In genomic region chr2:190637331-190637734, GRCh38 we compare ENCODE assay signal across 10 cellular contexts. TPM values are rescaled to one million over a fixed set of nuclear protein-coding genes. Genes with fewer than 3 reads are reported as not detected.
DNase-seq lines count a peak whose midpoint lies in the region; ATAC-seq and TF ChIP-seq lines count a peak whose summit lies in the region.
"Had no signal": no experiment of that assay in that cellular context is flagged by ENCODE, and none has a peak within 500 bp of the region (broad histone marks: within the 10 kb centered on the region; RNA-seq: fewer than 3 reads in every experiment).

No MANE protein-coding gene starts in this region.

- H3K9me3 ChIP-seq in esophagus (ENCODE audit: control insufficient read depth in 2 of 2, insufficient read depth in 1 of 2, low read depth in 1 of 2, low read length in 1 of 2), result no peaks in the 10 kb centered on the region

- ATAC-seq in GM19351 (IDR thresholded peaks at IDR 0.05; ENCODE audit: unreplicated experiment), result no peak
- no peak for ATAC-seq in HG02981 (IDR thresholded peaks at IDR 0.05; ENCODE audit: unreplicated experiment)
- ATAC-seq in foreskin keratinocyte, result no peak

- no peaks in the 10 kb centered on the region for H3K9me3 Mint-ChIP-seq in neural crest cell
- H3K9me3 Mint-ChIP-seq: activated CD4-positive, alpha-beta memory T cell treated with anti-CD3 and anti-CD28 coated beads for 36 hours had no signal

- no peaks in the 10 kb centered on the region for H3K36me3 Mint-ChIP-seq in neural crest cell (ENCODE audit: low read depth)
- H3K36me3 Mint-ChIP-seq: activated CD4-positive, alpha-beta memory T cell treated with anti-CD3 and anti-CD28 coated beads for 36 hours had no signal

- no peak overlapping the region for H3K4me3 ChIP-seq in esophagus (ENCODE audit: low read depth in 1 of 2, low read length in 2 of 2)

- DNase-seq in AG08395 (ENCODE audit: low spot score) (peak; percentile 41), NAMALWA (ENCODE audit: low spot score) (peak; percentile 14), neural crest cell (ENCODE audit: low read depth, low spot score) (no peak), foreskin keratinocyte (no peak)
- no peak for DNase-seq in stimulated activated naive CD4-positive, alpha-beta T cell (lab: John Stamatoyannopoulos, UW)
- DNase-seq: activated CD4-positive, alpha-beta memory T cell treated with anti-CD3 and anti-CD28 coated beads for 36 hours; NCI-H1092 treated with DMSO at 0.1 percent for 48 hours had no signal

- H3K4me3 Mint-ChIP-seq in neural crest cell, result no peak overlapping the region
- H3K4me3 Mint-ChIP-seq: activated CD4-positive, alpha-beta memory T cell treated with anti-CD3 and anti-CD28 coated beads for 36 hours had no signal

- H3K27ac ChIP-seq in esophagus (ENCODE audit: low read depth in 2 of 2, low read length in 1 of 2) (peak overlapping the region; percentile 57 to 61), foreskin keratinocyte (no peak overlapping the region)

- TF ChIP-seq CTCF in neural crest cell (conservative IDR thresholded peaks at IDR 0.05), result no peak
- no peak for TF ChIP-seq CTCF in foreskin keratinocyte (conservative IDR thresholded peaks at IDR 0.05)

- H3K27me3 Mint-ChIP-seq in neural crest cell (ENCODE audit: low read depth), result no peaks in the 10 kb centered on the region
- H3K27me3 Mint-ChIP-seq: activated CD4-positive, alpha-beta memory T cell treated with anti-CD3 and anti-CD28 coated beads for 36 hours had no signal

- H3K4me1 ChIP-seq in esophagus (ENCODE audit: control insufficient read depth in 2 of 2, insufficient read depth in 2 of 2, low read length in 1 of 2), result peaks cover 0 to 2% of the 10 kb centered on the region in 2 donors
- H3K4me1 ChIP-seq in foreskin keratinocyte, result peaks cover 11% of the 10 kb centered on the region

- H3K27ac Mint-ChIP-seq in neural crest cell (ENCODE audit: unreplicated experiment), result peak overlapping the region; percentile 62
- H3K27ac Mint-ChIP-seq: activated CD4-positive, alpha-beta memory T cell treated with anti-CD3 and anti-CD28 coated beads for 36 hours had no signal

- H3K4me1 Mint-ChIP-seq in neural crest cell, result peaks cover 5% of the 10 kb centered on the region

- no peaks in the 10 kb centered on the region for H3K36me3 ChIP-seq in esophagus (ENCODE audit: control insufficient read depth in 2 of 2, insufficient read depth in 2 of 2, low read length in 1 of 2)

- H3K27me3 ChIP-seq in esophagus (ENCODE audit: control insufficient read depth in 1 of 2, insufficient read depth in 2 of 2, low read length in 2 of 2) (no peaks in the 10 kb centered on the region), foreskin keratinocyte (no peaks in the 10 kb centered on the region)

- 56 to 65% methylated on average over 1 of the region's 1 CpG for WGBS in esophagus, 2 donors

RNA-seq across cellular contexts. Expression of gene NAB1, which starts 11.6 kb away (rescaled TPM):
- polyA plus RNA-seq in esophagus (10 to 100 TPM; 16.8 to 25.4 TPM), foreskin keratinocyte (5.0 and 5.2 TPM in 2 replicates)
- total RNA-seq in neural crest cell (42.4 and 48.8 TPM in 2 replicates), foreskin keratinocyte (23.0 and 26.6 TPM in 2 replicates)

Comparison
In these comparisons a context has a peak if more than half of its experiments do, and no peak if none do; other contexts are left out.
1. DNase-seq: peak in AG08395 (single experiment) and NAMALWA (single experiment); none in neural crest cell (single experiment), stimulated activated naive CD4-positive, alpha-beta T cell (0 of 6) and foreskin keratinocyte (0 of 2).